Comparison of ENCODE assay signal across 8 cellular contexts in genomic region chr3:52456800-52457183, GRCh38. TPM values are rescaled to one million over a fixed set of nuclear protein-coding genes. Genes with fewer than 3 reads are reported as not detected.
DNase-seq lines count a peak whose midpoint lies in the region; ATAC-seq and TF ChIP-seq lines count a peak whose summit lies in the region.

No MANE protein-coding gene starts in this region.

- peak overlapping the region; percentile 94 to 96 for H3K27ac ChIP-seq in breast epithelium
- peak overlapping the region in 1 of 2 donors; percentile 79 for H3K27ac ChIP-seq in mucosa of rectum (ENCODE audit: low read depth in 2 of 2, low read length in 2 of 2)
- H3K27ac ChIP-seq in aorta (ENCODE audit: low read depth in 1 of 2, low read length in 2 of 2) = peak overlapping the region in 1 of 2 donors; percentile 13

- peaks cover 44% of the 10 kb centered on the region for H3K4me1 Mint-ChIP-seq in stimulated activated naive CD8-positive, alpha-beta T cell treated with anti-CD3 and anti-CD28 coated beads, Interleukin-15, Interleukin-2, amounts not matched to agents 100 ng/mL and 50 ng/mL, for 24 hours (ENCODE audit: low read depth)

- H3K9me3 Mint-ChIP-seq in stimulated activated naive CD8-positive, alpha-beta T cell treated with anti-CD3 and anti-CD28 coated beads, Interleukin-15, Interleukin-2, amounts not matched to agents 100 ng/mL and 50 ng/mL, for 24 hours = no peaks in the 10 kb centered on the region

- H3K36me3 ChIP-seq in breast epithelium (no peaks in the 10 kb centered on the region), mucosa of rectum (ENCODE audit: control insufficient read depth in 2 of 2, insufficient read depth in 2 of 2, low read length in 2 of 2) (peaks cover 5 to 23% of the 10 kb centered on the region in 2 donors), aorta (ENCODE audit: control insufficient read depth in 1 of 2, insufficient read depth in 2 of 2, low read length in 1 of 2) (peaks cover 0 to 4% of the 10 kb centered on the region in 2 donors)

- peak overlapping the region; percentile 90 for H3K4me3 Mint-ChIP-seq in stimulated activated naive CD8-positive, alpha-beta T cell treated with anti-CD3 and anti-CD28 coated beads, Interleukin-15, Interleukin-2, amounts not matched to agents 100 ng/mL and 50 ng/mL, for 24 hours

- WGBS in aorta, 2 donors = 61 to 71% methylated on average over 5 of the region's 5 CpGs

- TF ChIP-seq CTCF in breast epithelium (IDR thresholded peaks at IDR 0.05) = no peak

- no peak for ATAC-seq in stimulated activated naive CD8-positive, alpha-beta T cell treated with anti-CD3 and anti-CD28 coated beads, Interleukin-15, Interleukin-2, amounts not matched to agents 100 U/mL and 50 U/mL, for 24 hours
- ATAC-seq in HG02885 (IDR thresholded peaks at IDR 0.05; ENCODE audit: poor library complexity, unreplicated experiment) = no peak
- ATAC-seq in aorta (ENCODE audit: low FRiP score) = no peak

- H3K27me3 ChIP-seq in breast epithelium (no peaks in the 10 kb centered on the region), mucosa of rectum (ENCODE audit: control insufficient read depth in 2 of 2, insufficient read depth in 2 of 2, low read length in 2 of 2) (no peaks in the 10 kb centered on the region), aorta (ENCODE audit: control insufficient read depth in 1 of 2, insufficient read depth in 2 of 2, low read length in 1 of 2) (no peaks in the 10 kb centered on the region)

- peaks cover 24% of the 10 kb centered on the region for H3K36me3 Mint-ChIP-seq in stimulated activated naive CD8-positive, alpha-beta T cell treated with anti-CD3 and anti-CD28 coated beads, Interleukin-15, Interleukin-2, amounts not matched to agents 100 ng/mL and 50 ng/mL, for 24 hours (ENCODE audit: low read depth)

- peak overlapping the region; percentile 92 to 97 (median 93) for H3K4me3 ChIP-seq in breast epithelium
- peak overlapping the region; percentile 68 to 81 for H3K4me3 ChIP-seq in mucosa of rectum (ENCODE audit: low read length in 2 of 2)
- H3K4me3 ChIP-seq in aorta (ENCODE audit: low read length in 2 of 2) = peak overlapping the region in 1 of 2 donors; percentile 67

- no peak for DNase-seq in stimulated activated naive CD8-positive, alpha-beta T cell treated with anti-CD3 and anti-CD28 coated beads, Interleukin-15, Interleukin-2, amounts not matched to agents 100 U/mL and 50 U/mL, for 24 hours
- DNase-seq in breast epithelium (ENCODE audit: low spot score in 2 of 2) (no peak), anterior cingulate cortex (lab: John Stamatoyannopoulos, UW) (no peak), aorta (no peak), NCI-H2227 treated with DMSO at 0.1 percent for 48 hours (lab: John Stamatoyannopoulos, UW) (no peak)

- H3K9ac ChIP-seq in mucosa of rectum (ENCODE audit: low read depth in 1 of 2, low read length in 2 of 2) = peak overlapping the region in 1 of 2 donors; percentile 57

- intact Hi-C loops in breast epithelium (cut with DNase I; ENCODE audit: low total_unique reads) (no loop called here), aorta (cut with DNase I) (loop anchor here in 1 of 2 donors (5.0 to 10.0 kb wide), 2 partner anchors 81 to 172 kb away; partner anchors contain the start of genes GLYCTK and UQCC5)

- H3K9me3 ChIP-seq in breast epithelium (no peaks in the 10 kb centered on the region), mucosa of rectum (ENCODE audit: control insufficient read depth in 2 of 2, low read length in 2 of 2) (no peaks in the 10 kb centered on the region), aorta (ENCODE audit: control insufficient read depth, low read length) (no peaks in the 10 kb centered on the region)

- peak overlapping the region; percentile 95 for H3K27ac Mint-ChIP-seq in stimulated activated naive CD8-positive, alpha-beta T cell treated with anti-CD3 and anti-CD28 coated beads, Interleukin-15, Interleukin-2, amounts not matched to agents 100 ng/mL and 50 ng/mL, for 24 hours

- H3K27me3 Mint-ChIP-seq in stimulated activated naive CD8-positive, alpha-beta T cell treated with anti-CD3 and anti-CD28 coated beads, Interleukin-15, Interleukin-2, amounts not matched to agents 100 ng/mL and 50 ng/mL, for 24 hours = no peaks in the 10 kb centered on the region

- H3K4me1 ChIP-seq in breast epithelium = peaks cover 0 to 15% of the 10 kb centered on the region in 2 donors
- H3K4me1 ChIP-seq in mucosa of rectum (ENCODE audit: control insufficient read depth in 2 of 2, insufficient read depth in 2 of 2, low read length in 2 of 2) = peaks cover 19 to 20% of the 10 kb centered on the region in 2 donors
- no peaks in the 10 kb centered on the region for H3K4me1 ChIP-seq in aorta (ENCODE audit: control insufficient read depth in 1 of 2, insufficient read depth in 2 of 2, low read length in 2 of 2)

- no peak for TF ChIP-seq POLR2A in breast epithelium (IDR thresholded peaks at IDR 0.05)

RNA-seq across cellular contexts. Expression of gene NISCH, which starts 1.4 kb away (rescaled TPM):
- 100 to 1,000 TPM in 2 of 3 donors, 10 to 100 TPM in 1; 67.7 to 119 (median 108) TPM for total RNA-seq in breast epithelium
- total RNA-seq in aorta = 100 to 1,000 TPM in 1 of 2 donors, 10 to 100 TPM in 1; 80.9 to 157 TPM
- 100 to 1,000 TPM in 1 of 2 donors, 10 to 100 TPM in 1; 13.3 to 122 TPM for polyA plus RNA-seq in aorta

RNA-seq across cellular contexts. Expression of gene TNNC1, which starts 3.0 kb away (rescaled TPM):
- total RNA-seq in breast epithelium = 1 to 10 TPM in 2 of 3 donors, not detected in 1; 3.7 to 4.2 TPM
- 1 to 10 TPM; 2.6 to 4.7 TPM for total RNA-seq in aorta
- polyA plus RNA-seq in aorta = 10 to 100 TPM in 1 of 2 donors, 1 to 10 TPM in 1; 3.0 to 20.7 TPM

RNA-seq across cellular contexts. Expression of gene SEMA3G, which starts 11.9 kb away (rescaled TPM):
- 100 to 1,000 TPM in 1 of 3 donors, 10 to 100 TPM in 2; 12.3 to 255 (median 70.1) TPM for total RNA-seq in breast epithelium
- total RNA-seq in aorta = 10 to 100 TPM; 12.5 to 23.8 TPM
- under 1 TPM in 1 of 2 donors, not detected in 1; 0.26 TPM for polyA plus RNA-seq in aorta

RNA-seq across cellular contexts. Expression of gene STAB1, which starts 38.3 kb away (rescaled TPM):
- total RNA-seq in breast epithelium (100 to 1,000 TPM in 1 of 3 donors, 10 to 100 TPM in 2; 47.7 to 149 (median 55.4) TPM), aorta (100 to 1,000 TPM; 339 to 651 TPM)
- 100 to 1,000 TPM in 1 of 2 donors, 10 to 100 TPM in 1; 54.2 to 207 TPM for polyA plus RNA-seq in aorta

RNA-seq across cellular contexts. Expression of gene PHF7, which starts 46.3 kb away (rescaled TPM):
- total RNA-seq in breast epithelium = 10 to 100 TPM; 11.8 to 18.1 (median 12.4) TPM
- 1 to 10 TPM; 7.7 to 8.0 TPM for total RNA-seq in aorta
- 1 to 10 TPM; 7.1 to 8.5 TPM for polyA plus RNA-seq in aorta
